ENCODE assay signal across 9 cellular contexts in genomic region chrX:149487292-149487691, GRCh38. TPM values are rescaled to one million over a fixed set of nuclear protein-coding genes. Genes with fewer than 3 reads are reported as not detected.
DNase-seq lines count a peak whose midpoint lies in the region; ATAC-seq lines count a peak whose summit lies in the region.
"Had no signal": no experiment of that assay in that cellular context is flagged by ENCODE, and none has a peak within 500 bp of the region (broad histone marks: within the 10 kb centered on the region; RNA-seq: fewer than 3 reads in every experiment).

No MANE protein-coding gene starts in this region.

- H3K27ac Mint-ChIP-seq in T-helper 2 cell treated with Interferon-gamma antibody and Interleukin-4, amounts not matched to agents 5 μg/mL and 100 μg/mL, for 36 hours, result peak overlapping the region; percentile 31
- peak overlapping the region in 5 of 6 donors; percentile 37 to 77 (median 48) for H3K27ac Mint-ChIP-seq in immature natural killer cell

- H3K4me3 Mint-ChIP-seq in T-helper 2 cell treated with Interferon-gamma antibody and Interleukin-4, amounts not matched to agents 5 μg/mL and 100 μg/mL, for 36 hours, result peak overlapping the region; percentile 21
- peak overlapping the region in 2 of 5 donors; percentile 19 to 25 for H3K4me3 Mint-ChIP-seq in immature natural killer cell
- H3K4me3 Mint-ChIP-seq: brain had no signal

- no peaks in the 10 kb centered on the region for H3K27me3 Mint-ChIP-seq in T-helper 2 cell treated with Interferon-gamma antibody and Interleukin-4, amounts not matched to agents 5 μg/mL and 100 μg/mL, for 36 hours (ENCODE audit: low read depth)
- peaks cover 2 to 9% (median 6%) of the 10 kb centered on the region in 3 donors for H3K27me3 Mint-ChIP-seq in immature natural killer cell (ENCODE audit: low read depth in 3 of 3)
- H3K27me3 Mint-ChIP-seq: brain had no signal

- peaks cover 10% of the 10 kb centered on the region for H3K4me1 Mint-ChIP-seq in T-helper 2 cell treated with Interferon-gamma antibody and Interleukin-4, amounts not matched to agents 5 μg/mL and 100 μg/mL, for 36 hours (ENCODE audit: low read depth)
- H3K4me1 Mint-ChIP-seq in immature natural killer cell, result peaks cover 13 to 17% of the 10 kb centered on the region in 2 donors
- H3K4me1 Mint-ChIP-seq: brain had no signal

- ATAC-seq in GM21619 (IDR thresholded peaks at IDR 0.05; ENCODE audit: unreplicated experiment), result peak; percentile 50
- no peak for ATAC-seq in HG03280 (IDR thresholded peaks at IDR 0.05; ENCODE audit: unreplicated experiment)

- no peaks in the 10 kb centered on the region for H3K9me3 Mint-ChIP-seq in T-helper 2 cell treated with Interferon-gamma antibody and Interleukin-4, amounts not matched to agents 5 μg/mL and 100 μg/mL, for 36 hours
- H3K9me3 Mint-ChIP-seq in immature natural killer cell, result no peaks in the 10 kb centered on the region

- DNase-seq in ELR (ENCODE audit: low read depth), result peak; percentile 28
- DNase-seq in T-helper 2 cell treated with Interferon-gamma antibody and Interleukin-4, amounts not matched to agents 5 μg/mL and 100 μg/mL, for 36 hours (ENCODE audit: low spot score), result no peak
- no peak for DNase-seq in immature natural killer cell
- DNase-seq in activated effector memory CD4-positive, alpha-beta T cell treated with anti-CD3 and anti-CD28 coated beads, Interleukin-2, amount 50 U/mL, for 16 hours, result no peak
- DNase-seq in MV-4-11 (lab: John Stamatoyannopoulos, UW), result no peak
- DNase-seq in NCI-H510A (lab: John Stamatoyannopoulos, UW), result no peak

- peaks cover 43% of the 10 kb centered on the region for H3K36me3 Mint-ChIP-seq in T-helper 2 cell treated with Interferon-gamma antibody and Interleukin-4, amounts not matched to agents 5 μg/mL and 100 μg/mL, for 36 hours (ENCODE audit: low read depth)
- H3K36me3 Mint-ChIP-seq in immature natural killer cell, result peaks cover 9 to 32% (median 23%) of the 10 kb centered on the region in 3 donors

RNA-seq across cellular contexts. Expression of gene IDS, which starts 17.8 kb away (rescaled TPM):
- polyA plus RNA-seq in immature natural killer cell, result 100 to 1,000 TPM; 143 to 230 (median 163) TPM

RNA-seq across cellular contexts. Expression of gene EOLA1, which starts 53.5 kb away (rescaled TPM):
- polyA plus RNA-seq in immature natural killer cell, result 10 to 100 TPM; 39.9 to 58.6 (median 45.7) TPM
